26 cellular contexts compared by ENCODE assay signal in the genomic region with DNA sequence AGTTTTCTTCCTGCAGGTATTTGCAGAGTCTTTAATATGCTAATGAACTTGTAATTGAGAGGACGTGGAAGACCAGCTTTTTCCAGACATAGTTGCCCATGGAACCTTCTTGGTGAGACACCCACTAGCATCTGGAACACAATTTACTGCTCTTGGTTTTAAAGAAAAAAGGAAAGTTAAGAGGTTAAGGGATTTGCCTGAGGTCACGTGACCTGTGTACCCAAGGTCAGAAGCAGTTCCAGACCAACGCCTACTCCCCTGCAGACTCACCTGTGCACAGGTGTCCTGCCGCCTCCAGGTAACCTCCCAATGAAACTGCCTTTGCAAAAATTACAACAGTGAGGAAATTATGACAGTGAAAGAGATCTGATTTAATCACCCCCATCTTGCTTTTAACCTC.
"Had no signal": no experiment of that assay in that cellular context is flagged by ENCODE, and none has a peak within 500 bp of the region (broad histone marks: within the 10 kb centered on the region; RNA-seq: fewer than 3 reads in every experiment).

No MANE protein-coding gene starts in this region.

- H3K4me3 Mint-ChIP-seq: effector memory CD8-positive, alpha-beta T cell; immature natural killer cell; nephron; stimulated activated naive B cell treated with anti-CD40 and anti-IgM and Interleukin-4, amounts not matched to agents 10 μg/mL and 1 μg/mL and 100 μg/mL, for 72 hours; stimulated activated naive CD8-positive, alpha-beta T cell treated with anti-CD3 and anti-CD28 coated beads, Interleukin-15, amount 100 ng/mL, for 72 hours had no signal

- H3K27ac ChIP-seq: esophagus squamous epithelium, left ventricle myocardium inferior, parathyroid adenoma, prostate gland, spleen, testis, tibial nerve had no signal

- ATAC-seq: effector memory CD8-positive, alpha-beta T cell; gastroesophageal sphincter; left cardiac atrium; sciatic nerve; stimulated activated naive B cell treated with anti-CD40 and anti-IgM and Interleukin-4, amounts not matched to agents 10 μg/mL and 1 μg/mL and 100 μg/mL, for 72 hours; stimulated activated naive CD8-positive, alpha-beta T cell treated with anti-CD3 and anti-CD28 coated beads, Interleukin-15, amount 100 ng/mL, for 72 hours had no signal

- H3K9ac ChIP-seq: parathyroid adenoma had no signal

- DNase-seq: cortex of kidney; effector memory CD8-positive, alpha-beta T cell; esophagus squamous epithelium; foreskin fibroblast; glutamatergic neuron; immature natural killer cell; kidney; left cardiac atrium; left ventricle myocardium inferior; mesendoderm; naive B cell; occipital lobe; spleen; stimulated activated CD4-positive, alpha-beta T cell treated with anti-CD3 and anti-CD28 coated beads, Interleukin-15, amount 100 ng/mL, for 24 hours; stimulated activated CD4-positive, alpha-beta T cell treated with anti-CD3 and anti-CD28 coated beads, Interleukin-1b, Interleukin-23, amount 100 ng/mL, for 48 hours; stimulated activated CD4-positive, alpha-beta T cell treated with anti-CD3 and anti-CD28 coated beads, Interleukin-4, amount 100 ng/mL, for 4 hours; stimulated activated naive B cell treated with anti-CD40 and anti-IgM and Interleukin-4, amounts not matched to agents 10 μg/mL and 1 μg/mL and 100 μg/mL, for 72 hours; stimulated activated naive CD8-positive, alpha-beta T cell treated with anti-CD3 and anti-CD28 coated beads, Interleukin-15, amount 100 ng/mL, for 72 hours; testis had no signal

- H3K36me3 ChIP-seq: esophagus squamous epithelium, gastroesophageal sphincter, left ventricle myocardium inferior, prostate gland, spleen, tibial nerve had no signal

- H3K27ac Mint-ChIP-seq: immature natural killer cell; naive B cell; nephron; stimulated activated naive B cell treated with anti-CD40 and anti-IgM and Interleukin-4, amounts not matched to agents 10 μg/mL and 1 μg/mL and 100 μg/mL, for 72 hours; stimulated activated naive CD8-positive, alpha-beta T cell treated with anti-CD3 and anti-CD28 coated beads, Interleukin-15, amount 100 ng/mL, for 72 hours had no signal

- H3K27me3 ChIP-seq: esophagus squamous epithelium, gastroesophageal sphincter, spleen, testis, tibial nerve had no signal

- H3K4me1 ChIP-seq: prostate gland, testis had no signal

- H3K4me3 ChIP-seq: esophagus squamous epithelium, gastroesophageal sphincter, left ventricle myocardium inferior, lung, prostate gland, spleen, testis, tibial nerve had no signal

- H3K27me3 Mint-ChIP-seq: effector memory CD8-positive, alpha-beta T cell; stimulated activated naive B cell treated with anti-CD40 and anti-IgM and Interleukin-4, amounts not matched to agents 10 μg/mL and 1 μg/mL and 100 μg/mL, for 72 hours had no signal

- H3K9me3 Mint-ChIP-seq: effector memory CD8-positive, alpha-beta T cell; immature natural killer cell; naive B cell had no signal

- H3K79me2 ChIP-seq: parathyroid adenoma had no signal

- H3K9me3 ChIP-seq: esophagus squamous epithelium, gastroesophageal sphincter, prostate gland, spleen, testis, tibial nerve had no signal

- H2AFZ ChIP-seq: parathyroid adenoma had no signal

- H3K36me3 Mint-ChIP-seq: immature natural killer cell, naive B cell had no signal

- FAIRE-seq: kidney had no signal
